ENCODE assay signal across 13 cellular contexts in the genomic region with DNA sequence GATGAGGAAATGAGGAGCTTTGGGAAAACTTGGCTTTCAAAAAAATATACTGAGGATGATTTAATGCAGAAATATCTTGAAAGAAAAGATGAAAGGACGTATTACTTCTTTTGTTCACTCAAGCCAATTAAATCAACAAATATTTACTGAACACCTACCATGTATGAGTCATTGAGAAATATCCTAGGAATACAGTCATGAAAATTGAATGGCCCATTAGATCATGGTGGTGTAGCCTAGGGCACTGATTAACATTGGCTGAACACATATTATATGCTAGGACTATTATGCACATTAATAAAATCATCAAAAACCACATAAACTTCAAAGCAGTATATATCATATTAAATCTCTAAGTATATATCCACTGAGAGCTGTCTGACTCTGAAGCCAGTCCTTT.
"Had no signal": no experiment of that assay in that cellular context is flagged by ENCODE, and none has a peak within 500 bp of the region (broad histone marks: within the 10 kb centered on the region; RNA-seq: fewer than 3 reads in every experiment).

No MANE protein-coding gene starts in this region.

- H3K27me3 ChIP-seq: cardiac muscle cell, transverse colon had no signal

- DNase-seq: activated CD4-positive, alpha-beta T cell treated with anti-CD3 and anti-CD28 coated beads, Interleukin-2, amount 50 U/mL, for 48 hours; activated naive CD4-positive, alpha-beta T cell treated with anti-CD3 and anti-CD28 coated beads, Interleukin-2, amount 10 ng/mL, durations not matched to agents 7 days and 5 days; activated T-cell treated with anti-CD3 and anti-CD28 coated beads, Interleukin-2, amount 50 U/mL, for 24 hours; foreskin melanocyte; left cardiac atrium; lower lobe of right lung; right lobe of liver; stimulated activated naive CD8-positive, alpha-beta T cell treated with anti-CD3 and anti-CD28 coated beads, Interleukin-15, Interleukin-2, amounts not matched to agents 100 U/mL and 50 U/mL, for 24 hours; T-helper 17 cell; transverse colon; WERI-Rb-1 had no signal

- H3K4me2 ChIP-seq: smooth muscle cell had no signal

- H3K9me3 ChIP-seq: lower lobe of right lung, right lobe of liver, transverse colon had no signal

- H3K27ac ChIP-seq: cardiac muscle cell, lower lobe of right lung, right lobe of liver, transverse colon, WERI-Rb-1 had no signal

- H3K4me1 ChIP-seq: lower lobe of right lung, right lobe of liver had no signal

- H3K36me3 ChIP-seq: cardiac muscle cell, right lobe of liver, transverse colon, WERI-Rb-1 had no signal

- H3K4me3 ChIP-seq: cardiac muscle cell, lower lobe of right lung, right lobe of liver, smooth muscle cell, transverse colon had no signal
